Comparison of ENCODE assay signal across 36 cellular contexts in the genomic region with DNA sequence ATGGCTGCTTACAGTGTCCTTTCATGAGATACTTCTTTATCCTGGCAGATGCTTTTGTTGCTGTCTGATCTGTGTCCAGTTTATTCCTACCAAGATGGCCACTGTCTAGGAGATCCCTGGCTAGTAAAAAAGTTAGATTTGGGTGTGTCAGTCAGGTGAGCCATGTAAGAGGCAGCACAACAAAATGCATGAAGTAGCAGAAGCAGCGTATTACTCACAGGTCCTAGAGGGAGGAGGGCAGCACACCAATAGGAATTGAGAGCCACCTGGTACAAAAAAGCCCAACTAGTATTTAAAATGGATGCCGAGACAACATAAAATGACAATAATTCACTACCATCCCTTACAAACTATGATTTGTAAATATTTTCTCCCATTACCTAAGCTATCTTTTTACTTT.
"Had no signal": no experiment of that assay in that cellular context is flagged by ENCODE, and none has a peak within 500 bp of the region (broad histone marks: within the 10 kb centered on the region; RNA-seq: fewer than 3 reads in every experiment).

No MANE protein-coding gene starts in this region.

- H3K27ac ChIP-seq: KMS-11 had no signal

- H3K9ac ChIP-seq: KMS-11 had no signal

- DNase-seq: Karpas-422, Kasumi-1, KG1, MG63, MM.1S, MV-4-11, NCI-H1048, NCI-H1092, NCI-H1105, NCI-H1105 treated with DMSO at 0.1 percent for 48 hours, NCI-H1417, NCI-H1417 treated with DMSO at 0.1 percent for 48 hours, NCI-H1436, NCI-H1436 treated with DMSO at 0.1 percent for 48 hours, NCI-H146, NCI-H1694, NCI-H1694 treated with DMSO at 0.1 percent for 48 hours, NCI-H187, NCI-H187 treated with DMSO at 0.1 percent for 48 hours, NCI-H1930, NCI-H2029, NCI-H2029 treated with DMSO at 0.1 percent for 48 hours, NCI-H2081, NCI-H2081 treated with DMSO at 0.1 percent for 48 hours, NCI-H2107, NCI-H2171, NCI-H2171 treated with DMSO at 0.1 percent for 48 hours, NCI-H2227 treated with DMSO at 0.1 percent for 48 hours, NCI-H226, NCI-H345, NCI-H446, NCI-H446 treated with DMSO at 0.1 percent for 48 hours, NCI-H510A, NCI-H510A treated with DMSO at 0.1 percent for 48 hours, NCI-H524 had no signal

- H3K36me3 ChIP-seq: MG63 had no signal

- H3K9me3 ChIP-seq: MG63 had no signal

- H3K4me2 ChIP-seq: KMS-11 had no signal

- H3K4me3 ChIP-seq: MG63 had no signal
